11 cellular contexts compared by ENCODE assay signal in genomic region chr2:203871371-203871983, GRCh38. TPM values are rescaled to one million over a fixed set of nuclear protein-coding genes. Genes with fewer than 3 reads are reported as not detected.
A peak's percentile ranks its signal among the peaks of the same experiment; 100 is the strongest.
DNase-seq lines count a peak whose midpoint lies in the region; ATAC-seq and TF ChIP-seq lines count a peak whose summit lies in the region.
"Had no signal": no experiment of that assay in that cellular context is flagged by ENCODE, and none has a peak within 500 bp of the region (broad histone marks: within the 10 kb centered on the region; RNA-seq: fewer than 3 reads in every experiment).

No MANE protein-coding gene starts in this region.

- no peak overlapping the region for H3K27ac Mint-ChIP-seq in progenitor cell of endocrine pancreas
- no peak overlapping the region for H3K27ac Mint-ChIP-seq in endothelial cell (ENCODE audit: unreplicated experiment)
- H3K27ac Mint-ChIP-seq: naive B cell had no signal

- 72% methylated on average over 6 of the region's 6 CpGs for WGBS in esophagus muscularis mucosa
- WGBS in adrenal gland, 4 donors, result 63 to 73% (median 68%) methylated on average over 6 of the region's 6 CpGs

- H3K4me3 ChIP-seq in esophagus muscularis mucosa, result no peak overlapping the region
- no peak overlapping the region for H3K4me3 ChIP-seq in adrenal gland

- peak; percentile 96 for ATAC-seq in GM18517 (IDR thresholded peaks at IDR 0.05; ENCODE audit: unreplicated experiment)
- ATAC-seq in GM21360 (IDR thresholded peaks at IDR 0.05; ENCODE audit: unreplicated experiment), result peak; percentile 98
- peak; percentile 95 for ATAC-seq in HG03378 (IDR thresholded peaks at IDR 0.05; ENCODE audit: unreplicated experiment)
- ATAC-seq: HCT116, SK-N-SH treated with all-trans-retinoic acid at 6 μM for 48 hours had no signal

- H3K36me3 Mint-ChIP-seq in progenitor cell of endocrine pancreas (ENCODE audit: insufficient read depth) (no peaks in the 10 kb centered on the region), endothelial cell (ENCODE audit: low read depth, unreplicated experiment) (no peaks in the 10 kb centered on the region)
- H3K36me3 Mint-ChIP-seq: naive B cell had no signal

- no peak for TF ChIP-seq POLR2A in esophagus muscularis mucosa (IDR thresholded peaks at IDR 0.05; ENCODE audit: low read depth)
- no peak for TF ChIP-seq POLR2A in adrenal gland (IDR thresholded peaks at IDR 0.05)

- DNase-seq in esophagus muscularis mucosa (ENCODE audit: extremely low spot score), result peak; percentile 68
- DNase-seq in progenitor cell of endocrine pancreas (ENCODE audit: low spot score, unreplicated experiment), result no peak
- no peak for DNase-seq in endothelial cell (ENCODE audit: low spot score)
- DNase-seq in NCI-H82 (lab: John Stamatoyannopoulos, UW), result no peak
- DNase-seq in adrenal gland, result no peak
- DNase-seq: naive B cell had no signal

- intact Hi-C loops in esophagus muscularis mucosa (cut with DNase I) (no loop called here), adrenal gland (cut with DNase I) (no loop called here)

- H3K4me3 Mint-ChIP-seq in progenitor cell of endocrine pancreas (ENCODE audit: low read depth) (no peak overlapping the region), endothelial cell (ENCODE audit: unreplicated experiment) (no peak overlapping the region)
- H3K4me3 Mint-ChIP-seq: naive B cell had no signal

- H3K9me3 ChIP-seq in esophagus muscularis mucosa (no peaks in the 10 kb centered on the region), adrenal gland (replicated peaks in 1 of 3) (no peaks in the 10 kb centered on the region)

- H3K4me1 Mint-ChIP-seq in progenitor cell of endocrine pancreas (ENCODE audit: low read depth) (peaks cover 1% of the 10 kb centered on the region), endothelial cell (ENCODE audit: unreplicated experiment) (peaks cover 13% of the 10 kb centered on the region)

- H3K4me1 ChIP-seq in esophagus muscularis mucosa (no peaks in the 10 kb centered on the region), adrenal gland (replicated peaks in 1 of 2) (no peaks in the 10 kb centered on the region)

- TF ChIP-seq CTCF in esophagus muscularis mucosa (IDR thresholded peaks at IDR 0.05) (no peak), progenitor cell of endocrine pancreas (IDR thresholded peaks at IDR 0.05; ENCODE audit: unreplicated experiment) (no peak), endothelial cell (IDR thresholded peaks at IDR 0.05; ENCODE audit: unreplicated experiment) (no peak), adrenal gland (IDR thresholded peaks at IDR 0.05) (no peak)

- H3K27me3 Mint-ChIP-seq in progenitor cell of endocrine pancreas, result peaks cover 13% of the 10 kb centered on the region
- H3K27me3 Mint-ChIP-seq in endothelial cell (ENCODE audit: unreplicated experiment), result peaks cover 2% of the 10 kb centered on the region

- H3K27me3 ChIP-seq in esophagus muscularis mucosa, result no peaks in the 10 kb centered on the region
- no peaks in the 10 kb centered on the region for H3K27me3 ChIP-seq in adrenal gland

- TF ChIP-seq EP300 in esophagus muscularis mucosa (IDR thresholded peaks at IDR 0.05), result no peak

- H3K9me3 Mint-ChIP-seq in progenitor cell of endocrine pancreas (ENCODE audit: low read depth) (no peaks in the 10 kb centered on the region), endothelial cell (ENCODE audit: unreplicated experiment) (no peaks in the 10 kb centered on the region)
- H3K9me3 Mint-ChIP-seq: naive B cell had no signal

- no peaks in the 10 kb centered on the region for H3K36me3 ChIP-seq in esophagus muscularis mucosa
- H3K36me3 ChIP-seq in adrenal gland (replicated peaks in 1 of 2), result no peaks in the 10 kb centered on the region

- H3K27ac ChIP-seq in esophagus muscularis mucosa (replicated peaks in 1 of 4), result peak overlapping the region in 1 of 4 donors; percentile 31
- peak overlapping the region in 1 of 5 donors; percentile 70 for H3K27ac ChIP-seq in adrenal gland

RNA-seq across cellular contexts. Expression of gene CTLA4, which starts 3.9 kb away (rescaled TPM):
- total RNA-seq in esophagus muscularis mucosa, result under 1 TPM in 1 of 4 donors, not detected in 3; 0.33 TPM
- total RNA-seq in progenitor cell of endocrine pancreas, result not detected in 2 replicates
- total RNA-seq in endothelial cell (ENCODE audit: unreplicated experiment), result not detected
- total RNA-seq in adrenal gland, result under 1 TPM in 1 of 8 donors, not detected in 7; 0.50 TPM
- polyA plus RNA-seq in adrenal gland, result under 1 TPM in 2 of 3 donors, not detected in 1; 0.03 to 0.15 TPM
